12 cellular contexts compared by ENCODE assay signal in genomic region chr5:67537439-67538342, GRCh38.
DNase-seq lines count a peak whose midpoint lies in the region; TF ChIP-seq lines count a peak whose summit lies in the region.
"Had no signal": no experiment of that assay in that cellular context is flagged by ENCODE, and none has a peak within 500 bp of the region (broad histone marks: within the 10 kb centered on the region; RNA-seq: fewer than 3 reads in every experiment).

No MANE protein-coding gene starts in this region.

- no peaks in the 10 kb centered on the region for H3K36me3 ChIP-seq in breast epithelium
- no peaks in the 10 kb centered on the region for H3K36me3 ChIP-seq in mucosa of rectum (ENCODE audit: control insufficient read depth in 2 of 2, insufficient read depth in 2 of 2, low read length in 2 of 2)
- no peaks in the 10 kb centered on the region for H3K36me3 ChIP-seq in urinary bladder (ENCODE audit: insufficient read depth)

- H3K9ac ChIP-seq in mucosa of rectum (ENCODE audit: low read depth in 1 of 2, low read length in 2 of 2): no peak overlapping the region

- no peaks in the 10 kb centered on the region for H3K4me1 Mint-ChIP-seq in MCF 10A (ENCODE audit: insufficient read depth, unreplicated experiment)

- H3K27me3 Mint-ChIP-seq in MCF 10A (ENCODE audit: insufficient read depth, unreplicated experiment): no peaks in the 10 kb centered on the region
- H3K27me3 Mint-ChIP-seq: dendritic cell treated with granulocyte-macrophage colony-stimulating factor and Interleukin-4, amounts not matched to agents 40 ng/mL and 50 ng/mL, for 4 days had no signal

- POLR2A ChIA-PET in MCF 10A (lab: Yijun Ruan, JAX): interaction anchor here (1.0 kb wide), 1 partner anchor 10 kb away, joined by 3 read pairs; no protein-coding TSS in a partner anchor

- H3K4me1 ChIP-seq in breast epithelium (no peaks in the 10 kb centered on the region), mucosa of rectum (ENCODE audit: control insufficient read depth in 2 of 2, insufficient read depth in 2 of 2, low read length in 2 of 2) (peaks cover 0 to 2% of the 10 kb centered on the region in 2 donors), urinary bladder (ENCODE audit: insufficient read depth) (peaks cover 1% of the 10 kb centered on the region)

- H3K4me3 ChIP-seq in breast epithelium (peak overlapping the region; percentile 2 to 53 (median 26)), dorsolateral prefrontal cortex (peak overlapping the region; percentile 4 to 63 (median 44)), mucosa of rectum (ENCODE audit: low read length in 2 of 2) (peak overlapping the region; percentile 20), urinary bladder (ENCODE audit: low read depth, low read length) (no peak overlapping the region)

- DNase-seq in breast epithelium (ENCODE audit: low spot score in 2 of 2): no peak
- DNase-seq in MCF 10A (ENCODE audit: unreplicated experiment): no peak
- DNase-seq in dorsolateral prefrontal cortex: no peak
- DNase-seq in iPS-NIHi7 (ENCODE audit: extremely low spot score): no peak
- DNase-seq in GM13977 (ENCODE audit: low spot score): no peak
- no peak for DNase-seq in NCI-H524 treated with DMSO at 0.1 percent for 48 hours (lab: John Stamatoyannopoulos, UW)
- DNase-seq: GOT3, kidney glomerular epithelial cell, NCI-H2171 had no signal

- no peak for TF ChIP-seq POLR2A in breast epithelium (IDR thresholded peaks at IDR 0.05)

- WGBS in urinary bladder: 50% methylated on average over 6 of the region's 6 CpGs

- H3K9me3 ChIP-seq in breast epithelium (no peaks in the 10 kb centered on the region), mucosa of rectum (ENCODE audit: control insufficient read depth in 2 of 2, low read length in 2 of 2) (no peaks in the 10 kb centered on the region)

- no peaks in the 10 kb centered on the region for H3K9me3 Mint-ChIP-seq in MCF 10A (ENCODE audit: unreplicated experiment)
- H3K9me3 Mint-ChIP-seq: dendritic cell treated with granulocyte-macrophage colony-stimulating factor and Interleukin-4, amounts not matched to agents 40 ng/mL and 50 ng/mL, for 4 days had no signal

- no peak overlapping the region for H3K27ac Mint-ChIP-seq in MCF 10A (ENCODE audit: low read depth, unreplicated experiment)
- H3K27ac Mint-ChIP-seq: dendritic cell treated with granulocyte-macrophage colony-stimulating factor and Interleukin-4, amounts not matched to agents 40 ng/mL and 50 ng/mL, for 4 days had no signal

- H3K27ac ChIP-seq in breast epithelium (peak overlapping the region; percentile 77 to 84), dorsolateral prefrontal cortex (peak overlapping the region in 35 of 59 donors; percentile 1 to 82 (median 38)), mucosa of rectum (ENCODE audit: low read depth in 2 of 2, low read length in 2 of 2) (no peak overlapping the region), urinary bladder (ENCODE audit: low read depth) (peak overlapping the region; percentile 30)

- no peak for TF ChIP-seq CTCF in breast epithelium (IDR thresholded peaks at IDR 0.05)
- no peak for TF ChIP-seq CTCF in MCF 10A (IDR thresholded peaks at IDR 0.05; ENCODE audit: unreplicated experiment)
- no peak for TF ChIP-seq CTCF in dorsolateral prefrontal cortex (IDR thresholded peaks at IDR 0.05 in 54 of 56, conservative IDR thresholded peaks at IDR 0.05 in 2 of 56; ENCODE audit: low read depth in 1 of 56, partially characterized antibody in 56 of 56)
- no peak for TF ChIP-seq CTCF in GM13977 (IDR thresholded peaks at IDR 0.05; ENCODE audit: extremely low read depth, insufficient read depth, missing control alignments)

- H3K36me3 Mint-ChIP-seq in MCF 10A (ENCODE audit: insufficient read depth, unreplicated experiment): no peaks in the 10 kb centered on the region

- H3K27me3 ChIP-seq in breast epithelium: no peaks in the 10 kb centered on the region
- H3K27me3 ChIP-seq in dorsolateral prefrontal cortex: no peaks in the 10 kb centered on the region
- H3K27me3 ChIP-seq in mucosa of rectum (ENCODE audit: control insufficient read depth in 2 of 2, insufficient read depth in 2 of 2, low read length in 2 of 2): no peaks in the 10 kb centered on the region

- in situ Hi-C loops in GM13977 (cut with MboI; ENCODE audit: low pct_unique_long_range_greater_than_20kb, low sequenced_read_pairs, unreplicated experiment): no loop called here

- H3K4me3 Mint-ChIP-seq in MCF 10A (ENCODE audit: unreplicated experiment): no peak overlapping the region
- H3K4me3 Mint-ChIP-seq: dendritic cell treated with granulocyte-macrophage colony-stimulating factor and Interleukin-4, amounts not matched to agents 40 ng/mL and 50 ng/mL, for 4 days had no signal

- BruUV-seq in MCF 10A (replicated peaks; lab: Mats Ljungman, UMichigan): no TSS peak

- intact Hi-C loops in breast epithelium (cut with DNase I; ENCODE audit: low total_unique reads): no loop called here
- intact Hi-C loops in MCF 10A (cut with micrococcal nuclease): no loop called here
- intact Hi-C loops in dorsolateral prefrontal cortex (cut with DNase I): no loop called here

- CTCF ChIA-PET in MCF 10A (lab: Yijun Ruan, JAX): interaction anchor here (0.5 to 1.0 kb wide), 4 partner anchors 44 to 748 kb away, joined by 3 to 5 read pairs (median 4); no protein-coding TSS in a partner anchor

Comparison
In these comparisons a context has a peak if more than half of its experiments do, and no peak if none do; other contexts are left out.
1. H3K27ac ChIP-seq: peak in breast epithelium (2 of 2), dorsolateral prefrontal cortex (35 of 59) and urinary bladder (single experiment); none in mucosa of rectum (0 of 2).